In genomic region chr17:47708312-47708863, GRCh38 we compare ENCODE assay signal across 20 cellular contexts. TPM values are rescaled to one million over a fixed set of nuclear protein-coding genes. Genes with fewer than 3 reads are reported as not detected.
A peak's percentile ranks its signal among the peaks of the same experiment; 100 is the strongest.
DNase-seq lines count a peak whose midpoint lies in the region; ATAC-seq, FAIRE-seq and TF ChIP-seq lines count a peak whose summit lies in the region.
"Had no signal": no experiment of that assay in that cellular context is flagged by ENCODE, and none has a peak within 500 bp of the region (broad histone marks: within the 10 kb centered on the region; RNA-seq: fewer than 3 reads in every experiment).

No MANE protein-coding gene starts in this region.

- CTCF ChIA-PET in AG04450 (lab: Charles Lee), result interaction anchor here (0.5 to 1.9 kb wide), 3 partner anchors 10 to 94 kb away, joined by 3 to 19 read pairs (median 4); no protein-coding TSS in a partner anchor
- CTCF ChIA-PET in RWPE1 (lab: Yijun Ruan, JAX), result interaction anchor here (2.3 kb wide), 1 partner anchor 10 kb away, joined by 12 read pairs; no protein-coding TSS in a partner anchor

- H3K4me3 ChIP-seq in AG04450 (ENCODE audit: low read depth, low read length), result 0 out of 2 replicates have a peak overlapping the region, but pooled peaks have one; percentile 5
- H3K4me3 ChIP-seq in ascending aorta, result peak overlapping the region; percentile 40 to 60
- peak overlapping the region; percentile 36; the same call in 1 of the 2 replicates for H3K4me3 ChIP-seq in iPS DF 6.9 (ENCODE audit: low read length)
- H3K4me3 ChIP-seq: body of pancreas had no signal

- no peak for DNase-seq in AG04450 (ENCODE audit: low read depth, low spot score)
- DNase-seq in ascending aorta (ENCODE audit: low spot score in 2 of 2), result no peak
- DNase-seq in iPS DF 6.9 (ENCODE audit: low read depth, low spot score), result no peak
- DNase-seq in sciatic nerve (ENCODE audit: low spot score), result no peak
- DNase-seq in T-helper 1 cell, result no peak
- DNase-seq in stimulated activated naive CD8-positive, alpha-beta T cell treated with anti-CD3 and anti-CD28 coated beads, Interleukin-15, amount 100 ng/mL, for 72 hours, result no peak
- DNase-seq in RWPE1 (ENCODE audit: low spot score), result no peak
- DNase-seq in GM19239 (ENCODE audit: insufficient read length, low spot score), result no peak
- DNase-seq: activated CD4-positive, alpha-beta T cell treated with anti-CD3 and anti-CD28 coated beads, Interleukin-2, amount 50 U/mL, for 1 hour; activated naive CD4-positive, alpha-beta T cell treated with anti-CD3 and anti-CD28 coated beads for 36 hours; dermis blood vessel endothelial cell; NCI-H1092; NCI-H748 treated with DMSO at 0.1 percent for 48 hours; stimulated activated CD4-positive, alpha-beta T cell treated with anti-CD3 and anti-CD28 coated beads, Interleukin-4, amount 100 ng/mL, for 4 hours had no signal

- peaks cover 85% of the 10 kb centered on the region for H3K4me1 Mint-ChIP-seq in stimulated activated naive CD8-positive, alpha-beta T cell treated with anti-CD3 and anti-CD28 coated beads, Interleukin-15, amount 100 ng/mL, for 72 hours

- no peaks in the 10 kb centered on the region; the same call in 1 of the 2 replicates for H3K9me3 ChIP-seq in AG04450 (ENCODE audit: control insufficient read depth, insufficient read depth, low read length)
- no peaks in the 10 kb centered on the region for H3K9me3 ChIP-seq in ascending aorta
- H3K9me3 ChIP-seq in iPS DF 6.9 (ENCODE audit: control insufficient read depth, insufficient read depth, low read length), result no peaks in the 10 kb centered on the region
- H3K9me3 ChIP-seq: body of pancreas had no signal

- no CpG with 5 or more reads among the region's 31 CpGs for WGBS in iPS DF 6.9 (ENCODE audit: insufficient coverage, insufficient read length)

- no peak overlapping the region for H3K27ac Mint-ChIP-seq in stimulated activated naive CD8-positive, alpha-beta T cell treated with anti-CD3 and anti-CD28 coated beads, Interleukin-15, amount 100 ng/mL, for 72 hours

- FAIRE-seq in GM19239 (lab: Jason Lieb, UNC), result no peak
- FAIRE-seq: TTC549 had no signal

- H3K27ac ChIP-seq in AG04450 (ENCODE audit: low read depth, low read length) (no peak overlapping the region), ascending aorta (no peak overlapping the region), iPS DF 6.9 (ENCODE audit: low read length) (no peak overlapping the region), RWPE1 (no peak overlapping the region)
- H3K27ac ChIP-seq: body of pancreas, C4-2B, KMS-11 had no signal

- H3K4me3 Mint-ChIP-seq in stimulated activated naive CD8-positive, alpha-beta T cell treated with anti-CD3 and anti-CD28 coated beads, Interleukin-15, amount 100 ng/mL, for 72 hours, result no peak overlapping the region
- H3K4me3 Mint-ChIP-seq: activated naive CD4-positive, alpha-beta T cell treated with anti-CD3 and anti-CD28 coated beads for 36 hours had no signal

- H3K36me3 ChIP-seq in ascending aorta (peaks cover 7 to 17% of the 10 kb centered on the region in 2 donors), iPS DF 6.9 (ENCODE audit: control insufficient read depth, insufficient read depth, low read length) (no peaks in the 10 kb centered on the region; the same call in 1 of the 2 replicates)

- intact Hi-C loops in ascending aorta (cut with DNase I) (no loop called here), sciatic nerve (cut with DNase I) (no loop called here)

- peak; percentile 5 for ATAC-seq in sciatic nerve
- no peak for ATAC-seq in stimulated activated naive CD8-positive, alpha-beta T cell treated with anti-CD3 and anti-CD28 coated beads, Interleukin-15, amount 100 ng/mL, for 72 hours
- ATAC-seq: SK-N-SH treated with all-trans-retinoic acid at 6 μM for 48 hours had no signal

- POLR2A ChIA-PET in AG04450 (lab: Yijun Ruan, JAX), result no interaction called here
- POLR2A ChIA-PET in RWPE1 (lab: Yijun Ruan, JAX; ENCODE audit: low non-redundant PET), result no interaction called here

- H3K9me3 Mint-ChIP-seq in stimulated activated naive CD8-positive, alpha-beta T cell treated with anti-CD3 and anti-CD28 coated beads, Interleukin-15, amount 100 ng/mL, for 72 hours, result no peaks in the 10 kb centered on the region
- H3K9me3 Mint-ChIP-seq: activated naive CD4-positive, alpha-beta T cell treated with anti-CD3 and anti-CD28 coated beads for 36 hours had no signal

- H3K4me1 ChIP-seq in ascending aorta (peaks cover 0 to 13% of the 10 kb centered on the region in 2 donors), iPS DF 6.9 (ENCODE audit: control insufficient read depth, insufficient read depth, low read length) (no peaks in the 10 kb centered on the region)

- no peak for TF ChIP-seq CTCF in AG04450 (IDR thresholded peaks at IDR 0.05; ENCODE audit: low read depth, low read length)
- TF ChIP-seq CTCF in ascending aorta (IDR thresholded peaks at IDR 0.05), result no peak
- TF ChIP-seq CTCF in RWPE1 (conservative IDR thresholded peaks at IDR 0.05; ENCODE audit: low read depth), result no peak

- no peaks in the 10 kb centered on the region for H3K27me3 Mint-ChIP-seq in stimulated activated naive CD8-positive, alpha-beta T cell treated with anti-CD3 and anti-CD28 coated beads, Interleukin-15, amount 100 ng/mL, for 72 hours

- H3K27me3 ChIP-seq in AG04450 (ENCODE audit: control insufficient read depth, insufficient read depth, low read length), result peaks cover 18% of the 10 kb centered on the region
- no peaks in the 10 kb centered on the region for H3K27me3 ChIP-seq in ascending aorta
- H3K27me3 ChIP-seq in iPS DF 6.9 (ENCODE audit: control insufficient read depth, insufficient read depth, low read length), result no peaks in the 10 kb centered on the region
- H3K27me3 ChIP-seq: body of pancreas had no signal

RNA-seq across cellular contexts. Expression of gene TBKBP1, which starts 14.4 kb away (rescaled TPM):
- polyA plus RNA-seq in AG04450 (2011; rRNA removed), result 4.8 and 5.5 TPM in 2 replicates
- 3.9 and 7.1 TPM in 2 replicates for polyA minus RNA-seq in AG04450 (2011; rRNA and poly(A)+ RNA removed)
- total RNA-seq in ascending aorta (18.3 TPM), sciatic nerve (19.9 TPM)

RNA-seq across cellular contexts. Expression of gene TBX21, which starts 24.6 kb away (rescaled TPM):
- not detected in 2 replicates for polyA plus RNA-seq in AG04450 (2011; rRNA removed)
- not detected in 2 replicates for polyA minus RNA-seq in AG04450 (2011; rRNA and poly(A)+ RNA removed)
- total RNA-seq in ascending aorta, result not detected
- total RNA-seq in sciatic nerve, result 1.1 TPM
- total RNA-seq: A673, dermis blood vessel endothelial cell had no signal

RNA-seq across cellular contexts. Expression of gene KPNB1, which starts 58.7 kb away (rescaled TPM):
- polyA plus RNA-seq in AG04450 (2011; rRNA removed), result 207 and 212 TPM in 2 replicates
- 250 and 270 TPM in 2 replicates for polyA minus RNA-seq in AG04450 (2011; rRNA and poly(A)+ RNA removed)
- total RNA-seq in ascending aorta (261 TPM), sciatic nerve (223 TPM)
